In genomic region chr5:176742246-176743105, GRCh38 we compare ENCODE assay signal across 13 cellular contexts.
DNase-seq lines count a peak whose midpoint lies in the region; ATAC-seq and TF ChIP-seq lines count a peak whose summit lies in the region.
"Had no signal": no experiment of that assay in that cellular context is flagged by ENCODE, and none has a peak within 500 bp of the region (broad histone marks: within the 10 kb centered on the region; RNA-seq: fewer than 3 reads in every experiment).

No MANE protein-coding gene starts in this region.

- H3K27ac ChIP-seq in left ventricle myocardium inferior (replicated peaks) (no peak overlapping the region), heart left ventricle (no peak overlapping the region)
- H3K27ac ChIP-seq: ovary had no signal

- H3K36me3 Mint-ChIP-seq in activated CD8-positive, alpha-beta memory T cell treated with anti-CD3 and anti-CD28 coated beads, Interleukin-2, amount 10 ng/mL, durations not matched to agents 7 days and 5 days: no peaks in the 10 kb centered on the region

- DNase-seq in left ventricle myocardium inferior (no peak), heart left ventricle (no peak), left lobe of liver (ENCODE audit: low spot score) (peak; percentile 8), ureter (ENCODE audit: low spot score) (peak; percentile 8), NCI-H2196 (lab: John Stamatoyannopoulos, UW; ENCODE audit: unreplicated experiment) (no peak), GM03348 (ENCODE audit: low spot score) (no peak)
- peak; percentile 28 for DNase-seq in activated CD8-positive, alpha-beta memory T cell treated with anti-CD3 and anti-CD28 coated beads, Interleukin-2, amount 10 ng/mL, durations not matched to agents 7 days and 5 days
- DNase-seq: activated CD4-positive, alpha-beta T cell treated with anti-CD3 and anti-CD28 coated beads for 48 hours; NCI-H1694 treated with DMSO at 0.1 percent for 48 hours had no signal

- no peak overlapping the region for H3K4me3 Mint-ChIP-seq in activated CD8-positive, alpha-beta memory T cell treated with anti-CD3 and anti-CD28 coated beads, Interleukin-2, amount 10 ng/mL, durations not matched to agents 7 days and 5 days
- H3K4me3 Mint-ChIP-seq: activated T-helper 1 cell treated with anti-CD3 and anti-CD28 coated beads, Interleukin-12 subunit alpha, Interleukin-12 subunit beta, Interleukin-2, Interleukin-4 antibody, amounts not matched to agents 30 ng/mL and 10 ng/mL and 1 ng/mL, durations not matched to agents 14 hours and 24 hours and 36 hours; T-helper 2 cell treated with Interferon-gamma antibody and Interleukin-4, amounts not matched to agents 5 μg/mL and 100 μg/mL, for 36 hours had no signal

- no peak overlapping the region for H3K27ac Mint-ChIP-seq in activated CD8-positive, alpha-beta memory T cell treated with anti-CD3 and anti-CD28 coated beads, Interleukin-2, amount 10 ng/mL, durations not matched to agents 7 days and 5 days
- H3K27ac Mint-ChIP-seq: activated T-helper 1 cell treated with anti-CD3 and anti-CD28 coated beads, Interleukin-12 subunit alpha, Interleukin-12 subunit beta, Interleukin-2, Interleukin-4 antibody, amounts not matched to agents 30 ng/mL and 10 ng/mL and 1 ng/mL, durations not matched to agents 14 hours and 24 hours and 36 hours; T-helper 2 cell treated with Interferon-gamma antibody and Interleukin-4, amounts not matched to agents 5 μg/mL and 100 μg/mL, for 36 hours had no signal

- peak overlapping the region; percentile 51 for H3K4me3 ChIP-seq in left ventricle myocardium inferior
- H3K4me3 ChIP-seq in heart left ventricle: no peak overlapping the region
- H3K4me3 ChIP-seq: ovary had no signal

- H3K36me3 ChIP-seq in left ventricle myocardium inferior (no peaks in the 10 kb centered on the region), heart left ventricle (no peaks in the 10 kb centered on the region)
- H3K36me3 ChIP-seq: ovary had no signal

- WGBS in heart left ventricle, 4 donors: 44 to 74% (median 49%) methylated on average over 5 to 10 of the region's 10 CpGs

- CTCF ChIA-PET in activated CD8-positive, alpha-beta memory T cell treated with anti-CD3 and anti-CD28 coated beads, Interleukin-2, amount 10 ng/mL, durations not matched to agents 7 days and 5 days (lab: Charles Lee): no interaction called here

- TF ChIP-seq CTCF in left ventricle myocardium inferior (IDR thresholded peaks at IDR 0.05; ENCODE audit: borderline replicate concordance) (no peak), heart left ventricle (IDR thresholded peaks at IDR 0.05) (no peak)

- no peak for TF ChIP-seq POLR2A in heart left ventricle (IDR thresholded peaks at IDR 0.05)

- peaks cover 14% of the 10 kb centered on the region for H3K4me1 Mint-ChIP-seq in activated CD8-positive, alpha-beta memory T cell treated with anti-CD3 and anti-CD28 coated beads, Interleukin-2, amount 10 ng/mL, durations not matched to agents 7 days and 5 days

- intact Hi-C loops in left ventricle myocardium inferior (cut with micrococcal nuclease): no loop called here
- intact Hi-C loops in heart left ventricle (cut with DNase I): no loop called here

- H3K27me3 ChIP-seq in left ventricle myocardium inferior (ENCODE audit: low read depth) (peaks cover 99% of the 10 kb centered on the region), heart left ventricle (peaks cover 29 to 98% (median 65%) of the 10 kb centered on the region in 9 donors)
- H3K27me3 ChIP-seq: ovary had no signal

- ATAC-seq in heart left ventricle (no peak), left lobe of liver (no peak), HG03378 (IDR thresholded peaks at IDR 0.05; ENCODE audit: unreplicated experiment) (no peak)
- ATAC-seq in activated CD8-positive, alpha-beta memory T cell treated with anti-CD3 and anti-CD28 coated beads, Interleukin-2, amount 10 ng/mL, durations not matched to agents 7 days and 5 days: no peak

- no peaks in the 10 kb centered on the region for H3K9me3 Mint-ChIP-seq in activated CD8-positive, alpha-beta memory T cell treated with anti-CD3 and anti-CD28 coated beads, Interleukin-2, amount 10 ng/mL, durations not matched to agents 7 days and 5 days (ENCODE audit: low read depth)
- H3K9me3 Mint-ChIP-seq: activated T-helper 1 cell treated with anti-CD3 and anti-CD28 coated beads, Interleukin-12 subunit alpha, Interleukin-12 subunit beta, Interleukin-2, Interleukin-4 antibody, amounts not matched to agents 30 ng/mL and 10 ng/mL and 1 ng/mL, durations not matched to agents 14 hours and 24 hours and 36 hours; T-helper 2 cell treated with Interferon-gamma antibody and Interleukin-4, amounts not matched to agents 5 μg/mL and 100 μg/mL, for 36 hours had no signal

- no peaks in the 10 kb centered on the region for H3K9me3 ChIP-seq in left ventricle myocardium inferior (replicated peaks)
- H3K9me3 ChIP-seq in heart left ventricle: no peaks in the 10 kb centered on the region
- H3K9me3 ChIP-seq: ovary had no signal

- H3K4me1 ChIP-seq in left ventricle myocardium inferior (peaks cover 18% of the 10 kb centered on the region), heart left ventricle (peaks cover 0 to 17% (median 5%) of the 10 kb centered on the region in 12 donors)

- peaks cover 87% of the 10 kb centered on the region for H3K27me3 Mint-ChIP-seq in activated CD8-positive, alpha-beta memory T cell treated with anti-CD3 and anti-CD28 coated beads, Interleukin-2, amount 10 ng/mL, durations not matched to agents 7 days and 5 days

Comparison
In these comparisons a context has a peak if more than half of its experiments do, and no peak if none do; other contexts are left out.
1. DNase-seq: peak in activated CD8-positive, alpha-beta memory T cell treated with anti-CD3 and anti-CD28 coated beads, Interleukin-2, amount 10 ng/mL, durations not matched to agents 7 days and 5 days (single experiment), left lobe of liver (single experiment) and ureter (single experiment); none in left ventricle myocardium inferior (single experiment), heart left ventricle (0 of 5), NCI-H2196 (single experiment) and GM03348 (single experiment).